ENCODE assay signal across 2 cellular contexts in the genomic region with DNA sequence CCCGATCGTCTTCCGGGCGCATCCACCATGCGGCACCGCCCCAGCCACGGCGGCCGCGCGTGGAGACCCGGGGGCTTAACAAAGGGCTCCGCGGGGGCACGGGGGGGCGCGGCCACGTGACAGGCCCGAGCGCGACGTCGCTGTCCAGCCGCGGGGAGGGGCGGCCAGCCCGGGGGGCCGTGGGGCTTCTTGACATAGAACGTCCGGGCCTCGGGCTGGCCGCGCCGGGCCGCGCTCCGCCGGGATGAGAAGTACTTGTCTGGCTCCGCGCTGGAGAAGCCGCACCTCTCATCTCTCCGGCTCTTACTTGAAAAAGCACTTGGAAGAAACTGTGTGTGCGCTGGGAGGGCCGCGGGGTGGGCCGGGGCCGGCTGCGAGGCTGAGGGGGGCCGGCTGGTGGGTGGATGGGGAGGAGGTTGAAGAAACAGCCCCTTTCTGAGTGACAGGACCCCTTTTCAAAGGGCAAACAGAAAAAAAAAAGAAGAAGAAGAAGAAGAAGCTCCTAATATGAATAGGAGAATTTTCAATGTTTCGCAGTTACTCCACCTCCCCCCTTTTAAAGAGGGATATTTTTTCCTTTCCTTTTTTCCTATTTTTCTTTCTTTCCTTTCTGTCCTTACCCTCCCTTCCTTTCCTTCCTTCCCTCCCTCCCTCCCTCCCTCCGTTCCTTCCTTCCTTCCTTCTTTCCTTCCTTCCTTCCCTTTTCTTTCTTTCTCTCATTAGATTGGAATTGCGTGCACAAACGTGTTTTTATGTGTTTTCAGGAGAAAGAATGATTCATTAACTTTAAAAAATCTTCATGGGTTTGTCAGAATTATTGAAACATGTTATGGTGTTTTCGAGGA.
TF ChIP-seq lines count a peak whose summit lies in the region.

No MANE protein-coding gene starts in this region.

TF ChIP-seq in HEK293, 187 proteins besides CTCF, POLR2A, EP300 and RAD21:
- TF ChIP-seq BCL11B (tag by site-specific recombination; IDR thresholded peaks at IDR 0.05; ENCODE audit: low read depth) (no peak), ZNF366 (tag by site-specific recombination; conservative IDR thresholded peaks at IDR 0.05) (peak; percentile 80)

TF ChIP-seq in H1, 55 proteins besides CTCF, POLR2A, EP300 and RAD21:
- TF ChIP-seq TEAD4 (IDR thresholded peaks at IDR 0.05; ENCODE audit: low read depth, low read length) (no peak), EZH2 (IDR thresholded peaks at IDR 0.05; ENCODE audit: low read depth, low read length, severe bottlenecking) (peak; percentile 92), CHD2 (IDR thresholded peaks at IDR 0.05; ENCODE audit: low read length) (no peak), TAF1 (IDR thresholded peaks at IDR 0.05; ENCODE audit: low read depth, low read length) (no peak), BRCA1 (IDR thresholded peaks at IDR 0.05; ENCODE audit: low read depth, low read length) (no peak), NRF1 (IDR thresholded peaks at IDR 0.05; ENCODE audit: low read depth, low read length) (no peak), PHF8 (conservative IDR thresholded peaks at IDR 0.05; ENCODE audit: low read depth, low read length) (no peak), SP2 (IDR thresholded peaks at IDR 0.05; ENCODE audit: low read length) (no peak), RNF2 (IDR thresholded peaks at IDR 0.05; ENCODE audit: borderline replicate concordance, low read depth, low read length, missing control alignments, poor library complexity, severe bottlenecking) (peak; percentile 97), CTBP2 (IDR thresholded peaks at IDR 0.05; ENCODE audit: borderline replicate concordance, insufficient read depth, insufficient read length, low read length) (no peak), SUZ12 (IDR thresholded peaks at IDR 0.05; ENCODE audit: low read length) (peak; percentile 88)
